21 cellular contexts compared by ENCODE assay signal in the genomic region with DNA sequence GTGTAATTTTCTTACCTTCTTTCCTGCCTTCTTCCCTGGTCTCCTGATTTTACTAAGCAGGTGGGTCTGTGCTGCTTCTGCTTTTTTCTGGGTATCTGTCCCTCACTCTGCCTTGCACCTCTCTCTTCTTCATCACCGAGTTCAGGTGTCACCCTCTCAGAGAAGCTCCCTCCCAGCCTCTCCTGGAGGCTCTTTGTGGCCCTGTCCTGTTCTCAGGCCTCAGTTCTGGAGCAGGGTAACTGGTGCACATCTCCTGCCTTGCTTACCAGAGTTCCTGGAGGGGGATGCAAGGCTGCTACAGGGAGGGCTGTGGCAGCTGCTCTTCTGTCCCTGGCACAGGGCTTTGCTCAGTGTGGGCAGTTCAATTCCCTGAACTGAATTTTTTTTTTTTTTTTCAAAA.
A peak's percentile ranks its signal among the peaks of the same experiment; 100 is the strongest.
DNase-seq lines count a peak whose midpoint lies in the region; ATAC-seq and TF ChIP-seq lines count a peak whose summit lies in the region.
"Had no signal": no experiment of that assay in that cellular context is flagged by ENCODE, and none has a peak within 500 bp of the region (broad histone marks: within the 10 kb centered on the region; RNA-seq: fewer than 3 reads in every experiment).

No MANE protein-coding gene starts in this region.

- no peaks in the 10 kb centered on the region for H3K9me3 ChIP-seq in Peyer's patch
- H3K9me3 ChIP-seq in WERI-Rb-1 (ENCODE audit: severe bottlenecking) = no peaks in the 10 kb centered on the region
- H3K9me3 ChIP-seq: adrenal gland, upper lobe of right lung had no signal

- no peaks in the 10 kb centered on the region for H3K27me3 ChIP-seq in Peyer's patch
- H3K27me3 ChIP-seq in WERI-Rb-1 (ENCODE audit: insufficient read depth, low read depth, severe bottlenecking) = no peaks in the 10 kb centered on the region
- H3K27me3 ChIP-seq: adrenal gland, cardiac muscle cell, upper lobe of right lung had no signal

- H3K4me1 Mint-ChIP-seq in stimulated activated naive CD8-positive, alpha-beta T cell treated with anti-CD3 and anti-CD28 coated beads, Interleukin-15, amount 100 ng/mL, for 72 hours = peaks cover 27% of the 10 kb centered on the region

- peaks cover 0 to 17% (median 0%) of the 10 kb centered on the region in 4 donors for H3K4me1 ChIP-seq in Peyer's patch
- H3K4me1 ChIP-seq: upper lobe of right lung had no signal

- H3K27ac ChIP-seq in Peyer's patch = peak overlapping the region in 1 of 4 donors; percentile 47
- H3K27ac ChIP-seq in WERI-Rb-1 = no peak overlapping the region
- H3K27ac ChIP-seq: adrenal gland, cardiac muscle cell, upper lobe of right lung had no signal

- H3K27ac Mint-ChIP-seq in stimulated activated naive CD8-positive, alpha-beta T cell treated with anti-CD3 and anti-CD28 coated beads, Interleukin-15, amount 100 ng/mL, for 72 hours = no peak overlapping the region
- H3K27ac Mint-ChIP-seq: activated T-helper 17 cell treated with anti-CD3 and anti-CD28 coated beads, Interleukin-2, amount 50 U/mL, for 72 hours; CD4-positive, alpha-beta memory T cell; stimulated activated naive CD8-positive, alpha-beta T cell treated with anti-CD3 and anti-CD28 coated beads, Interleukin-15, Interleukin-2, amounts not matched to agents 100 ng/mL and 50 ng/mL, for 24 hours; WTC11 had no signal

- TF ChIP-seq CTCF in GM12865 (IDR thresholded peaks at IDR 0.05; ENCODE audit: insufficient read depth, low read depth, low read length, missing control alignments) = no peak
- TF ChIP-seq CTCF in Peyer's patch (IDR thresholded peaks at IDR 0.05) = no peak
- TF ChIP-seq CTCF in WERI-Rb-1 (IDR thresholded peaks at IDR 0.05; ENCODE audit: low read depth, low read length) = no peak

- peak; percentile 77 for DNase-seq in GM12865 (ENCODE audit: low read depth)
- DNase-seq in Peyer's patch = peak in 2 of 3 donors; percentile 58 to 62
- DNase-seq in WERI-Rb-1 = no peak
- DNase-seq in activated CD4-positive, alpha-beta T cell treated with anti-CD3 and anti-CD28 coated beads, Interleukin-2, amount 50 U/mL, for 48 hours = no peak
- no peak for DNase-seq in stimulated activated naive CD8-positive, alpha-beta T cell treated with anti-CD3 and anti-CD28 coated beads, Interleukin-15, amount 100 ng/mL, for 72 hours
- DNase-seq in activated CD4-positive, alpha-beta T cell treated with anti-CD3 and anti-CD28 coated beads, Interleukin-2, amount 50 U/mL, for 1 hour = no peak
- DNase-seq: ACHN; CD4-positive, alpha-beta memory T cell; erythroblast; NCI-H146; NCI-H345; NK-92 treated with Interleukin-12 subunit alpha and Interleukin-12 subunit beta, amount 100 ng/mL, for 24 hours; right cardiac atrium; upper lobe of right lung had no signal

- no peak overlapping the region for H3K4me3 Mint-ChIP-seq in stimulated activated naive CD8-positive, alpha-beta T cell treated with anti-CD3 and anti-CD28 coated beads, Interleukin-15, amount 100 ng/mL, for 72 hours
- H3K4me3 Mint-ChIP-seq: activated T-helper 17 cell treated with anti-CD3 and anti-CD28 coated beads, Interleukin-2, amount 50 U/mL, for 72 hours; CD4-positive, alpha-beta memory T cell; stimulated activated naive CD8-positive, alpha-beta T cell treated with anti-CD3 and anti-CD28 coated beads, Interleukin-15, Interleukin-2, amounts not matched to agents 100 ng/mL and 50 ng/mL, for 24 hours; WTC11 had no signal

- TF ChIP-seq POLR2A in Peyer's patch (IDR thresholded peaks at IDR 0.05) = no peak

- ATAC-seq in GM19467 (IDR thresholded peaks at IDR 0.05; ENCODE audit: unreplicated experiment) = peak; percentile 67
- ATAC-seq in HG02943 (IDR thresholded peaks at IDR 0.05; ENCODE audit: low read depth, unreplicated experiment) = peak; percentile 74
- ATAC-seq in stimulated activated naive CD8-positive, alpha-beta T cell treated with anti-CD3 and anti-CD28 coated beads, Interleukin-15, amount 100 ng/mL, for 72 hours = no peak
- ATAC-seq: activated T-helper 17 cell treated with anti-CD3 and anti-CD28 coated beads, Interleukin-2, amount 50 U/mL, for 72 hours; right cardiac atrium; upper lobe of right lung; WTC11 had no signal

- peaks cover 0 to 67% (median 0%) of the 10 kb centered on the region in 3 donors for H3K36me3 ChIP-seq in Peyer's patch
- peaks cover 92% of the 10 kb centered on the region for H3K36me3 ChIP-seq in WERI-Rb-1

- H3K27me3 Mint-ChIP-seq in stimulated activated naive CD8-positive, alpha-beta T cell treated with anti-CD3 and anti-CD28 coated beads, Interleukin-15, amount 100 ng/mL, for 72 hours = no peaks in the 10 kb centered on the region
- H3K27me3 Mint-ChIP-seq: activated T-helper 17 cell treated with anti-CD3 and anti-CD28 coated beads, Interleukin-2, amount 50 U/mL, for 72 hours; CD4-positive, alpha-beta memory T cell; stimulated activated naive CD8-positive, alpha-beta T cell treated with anti-CD3 and anti-CD28 coated beads, Interleukin-15, Interleukin-2, amounts not matched to agents 100 ng/mL and 50 ng/mL, for 24 hours had no signal

- no peaks in the 10 kb centered on the region for H3K9me3 Mint-ChIP-seq in stimulated activated naive CD8-positive, alpha-beta T cell treated with anti-CD3 and anti-CD28 coated beads, Interleukin-15, amount 100 ng/mL, for 72 hours
- H3K9me3 Mint-ChIP-seq: activated T-helper 17 cell treated with anti-CD3 and anti-CD28 coated beads, Interleukin-2, amount 50 U/mL, for 72 hours; stimulated activated naive CD8-positive, alpha-beta T cell treated with anti-CD3 and anti-CD28 coated beads, Interleukin-15, Interleukin-2, amounts not matched to agents 100 ng/mL and 50 ng/mL, for 24 hours; WTC11 had no signal

- no peak overlapping the region for H3K4me3 ChIP-seq in GM12865 (ENCODE audit: low read depth, low read length)
- H3K4me3 ChIP-seq in Peyer's patch = no peak overlapping the region
- H3K4me3 ChIP-seq in WERI-Rb-1 (ENCODE audit: low read depth, low read length) = no peak overlapping the region
- H3K4me3 ChIP-seq: adrenal gland, cardiac muscle cell, upper lobe of right lung had no signal

Comparison
In these comparisons a context has a peak if more than half of its experiments do, and no peak if none do; other contexts are left out.
1. DNase-seq: peak in GM12865 (single experiment) and Peyer's patch (2 of 3); none in WERI-Rb-1 (single experiment), activated CD4-positive, alpha-beta T cell treated with anti-CD3 and anti-CD28 coated beads, Interleukin-2, amount 50 U/mL, for 48 hours (0 of 2), stimulated activated naive CD8-positive, alpha-beta T cell treated with anti-CD3 and anti-CD28 coated beads, Interleukin-15, amount 100 ng/mL, for 72 hours (0 of 2) and activated CD4-positive, alpha-beta T cell treated with anti-CD3 and anti-CD28 coated beads, Interleukin-2, amount 50 U/mL, for 1 hour (single experiment).